21 cellular contexts compared by ENCODE assay signal in the genomic region with DNA sequence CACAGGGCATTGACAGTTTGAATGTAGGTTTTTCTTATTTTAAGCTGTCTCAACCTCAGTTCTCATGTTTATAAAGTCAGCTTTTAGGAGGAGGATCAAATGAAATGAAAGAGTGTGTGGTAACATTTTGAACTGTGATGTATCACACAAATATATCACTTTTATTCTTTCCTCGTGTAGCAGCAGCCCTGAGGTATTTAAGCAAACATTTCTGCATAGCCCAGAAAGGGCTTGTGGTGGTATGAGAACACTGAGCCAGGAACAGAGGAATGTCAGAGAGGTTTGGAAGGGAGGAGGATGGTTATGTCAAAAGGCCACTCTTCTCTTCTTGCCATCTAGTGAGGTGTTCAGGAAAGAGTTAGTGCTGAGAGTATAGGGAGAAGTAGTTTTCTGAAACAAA.
DNase-seq lines count a peak whose midpoint lies in the region; ATAC-seq and TF ChIP-seq lines count a peak whose summit lies in the region.
"Had no signal": no experiment of that assay in that cellular context is flagged by ENCODE, and none has a peak within 500 bp of the region (broad histone marks: within the 10 kb centered on the region; RNA-seq: fewer than 3 reads in every experiment).

No MANE protein-coding gene starts in this region.

- DNase-seq in EL = peak; percentile 11
- peak; percentile 83 for DNase-seq in astrocyte of the hippocampus (ENCODE audit: low read depth, low spot score)
- DNase-seq in iPS-NIHi7 (ENCODE audit: extremely low spot score) = peak; percentile 10
- no peak for DNase-seq in sigmoid colon
- DNase-seq in NCI-H345 (lab: John Stamatoyannopoulos, UW) = no peak
- no peak for DNase-seq in SIG-M5 treated with dmso at 0.1 percent for 504 hours (lab: John Stamatoyannopoulos, UW; ENCODE audit: unreplicated experiment)
- DNase-seq: activated CD8-positive, alpha-beta T cell treated with anti-CD3 and anti-CD28 coated beads for 36 hours; activated naive CD4-positive, alpha-beta T cell; amygdala; BE2C; cerebellar nuclear complex; effector memory CD4-positive, alpha-beta T cell; esophagus squamous epithelium; heart right ventricle; NCI-H146; NCI-H748 treated with DMSO at 0.1 percent for 48 hours; stimulated activated CD4-positive, alpha-beta T cell treated with anti-CD3 and anti-CD28 coated beads, Interleukin-1b, Interleukin-23, amount 100 ng/mL, for 48 hours; stimulated activated naive CD4-positive, alpha-beta T cell had no signal

- intact Hi-C loops in sigmoid colon (cut with DNase I) = loop anchor here (10.0 kb wide), 1 partner anchor 551 kb away; no protein-coding TSS in a partner anchor

- ATAC-seq in GM18511 (IDR thresholded peaks at IDR 0.05; ENCODE audit: unreplicated experiment) = no peak
- ATAC-seq: activated CD4-positive, CD25-positive, alpha-beta regulatory T cell treated with anti-CD3 and anti-CD28 coated beads, Interleukin-2, amount 50 U/mL, for 24 hours; activated CD8-positive, alpha-beta T cell treated with anti-CD3 and anti-CD28 coated beads for 36 hours; heart right ventricle; Right ventricle myocardium inferior had no signal

- H3K27ac ChIP-seq in sigmoid colon = peak overlapping the region in 3 of 4 donors; percentile 5 to 52 (median 40)
- H3K27ac ChIP-seq: esophagus squamous epithelium, heart right ventricle had no signal

- no peak for TF ChIP-seq CTCF in sigmoid colon (IDR thresholded peaks at IDR 0.05)

- H3K9me3 ChIP-seq in sigmoid colon = no peaks in the 10 kb centered on the region
- H3K9me3 ChIP-seq: BE2C, esophagus squamous epithelium, heart right ventricle had no signal

- TF ChIP-seq POLR2A in sigmoid colon (IDR thresholded peaks at IDR 0.05) = no peak

- 55 to 62% methylated on average over 1 of the region's 1 CpG for WGBS in sigmoid colon, 2 donors

- H3K4me1 ChIP-seq in sigmoid colon = peaks cover 0 to 51% (median 26%) of the 10 kb centered on the region in 4 donors

- H3K4me3 ChIP-seq in sigmoid colon = no peak overlapping the region
- H3K4me3 ChIP-seq: esophagus squamous epithelium, heart right ventricle had no signal

- no peak for TF ChIP-seq EP300 in sigmoid colon (IDR thresholded peaks at IDR 0.05)

- no peaks in the 10 kb centered on the region for H3K36me3 ChIP-seq in sigmoid colon
- H3K36me3 ChIP-seq: BE2C, esophagus squamous epithelium, heart right ventricle had no signal

- H3K27me3 ChIP-seq in sigmoid colon = no peaks in the 10 kb centered on the region
- H3K27me3 ChIP-seq: BE2C, esophagus squamous epithelium, heart right ventricle had no signal

Comparison
In these comparisons a context has a peak if more than half of its experiments do, and no peak if none do; other contexts are left out.
1. DNase-seq: peak in EL (single experiment), astrocyte of the hippocampus (single experiment) and iPS-NIHi7 (single experiment); none in sigmoid colon (single experiment), NCI-H345 (single experiment) and SIG-M5 treated with dmso at 0.1 percent for 504 hours (single experiment).